13 cellular contexts compared by ENCODE assay signal in the genomic region with DNA sequence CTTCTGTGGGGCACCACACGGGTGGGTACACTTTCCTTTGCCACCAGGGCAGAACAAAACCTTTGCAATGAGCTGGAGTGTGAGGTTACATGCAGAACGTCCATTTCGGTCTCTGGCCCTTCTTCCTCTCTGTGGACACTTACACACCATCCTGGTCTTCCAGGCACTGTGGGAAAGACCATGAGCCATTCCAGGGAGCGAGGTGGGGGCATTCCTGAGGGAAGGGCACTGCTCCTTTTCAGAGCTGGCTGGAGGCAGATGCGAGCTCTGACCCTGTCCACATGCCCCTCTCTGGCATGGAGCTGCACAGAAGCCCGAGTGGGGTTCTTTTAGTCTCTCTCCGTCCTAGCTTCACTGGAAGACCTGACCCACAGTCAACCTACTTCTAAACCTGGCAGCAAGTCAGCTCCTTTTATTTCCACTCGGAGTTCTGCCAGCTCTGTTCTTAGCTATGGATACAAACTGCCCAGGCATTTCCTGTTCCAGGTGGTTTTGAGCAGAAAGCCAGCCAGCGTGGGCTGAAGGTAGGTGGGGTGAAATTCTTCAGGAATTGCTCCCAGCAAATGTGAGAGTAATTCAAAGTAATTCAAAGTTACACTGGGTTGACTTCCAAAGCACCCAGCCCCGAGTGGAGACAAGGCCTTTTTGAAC.
DNase-seq lines count a peak whose midpoint lies in the region; ATAC-seq and TF ChIP-seq lines count a peak whose summit lies in the region.
"Had no signal": no experiment of that assay in that cellular context is flagged by ENCODE, and none has a peak within 500 bp of the region (broad histone marks: within the 10 kb centered on the region; RNA-seq: fewer than 3 reads in every experiment).

No MANE protein-coding gene starts in this region.

- H3K4me3 Mint-ChIP-seq in nephron = no peak overlapping the region
- H3K4me3 Mint-ChIP-seq: immature natural killer cell; stimulated activated naive CD8-positive, alpha-beta T cell treated with anti-CD3 and anti-CD28 coated beads, Interleukin-15, amount 100 ng/mL, for 72 hours had no signal

- H3K9me3 Mint-ChIP-seq in nephron = no peaks in the 10 kb centered on the region
- H3K9me3 Mint-ChIP-seq: immature natural killer cell; stimulated activated naive CD8-positive, alpha-beta T cell treated with anti-CD3 and anti-CD28 coated beads, Interleukin-15, amount 100 ng/mL, for 72 hours had no signal

- H3K27ac Mint-ChIP-seq in nephron = peak overlapping the region in 2 of 3 experiments; percentile 52 to 74
- H3K27ac Mint-ChIP-seq: immature natural killer cell; stimulated activated naive CD8-positive, alpha-beta T cell treated with anti-CD3 and anti-CD28 coated beads, Interleukin-15, amount 100 ng/mL, for 72 hours had no signal

- POLR2A ChIA-PET in RWPE1 (lab: Yijun Ruan, JAX; ENCODE audit: low non-redundant PET) = no interaction called here

- peak; percentile 28 for DNase-seq in Ammon's horn (ENCODE audit: low spot score)
- DNase-seq in RWPE1 (ENCODE audit: low spot score) = peak; percentile 91
- peak; percentile 14 for DNase-seq in fibroblast of villous mesenchyme (ENCODE audit: low read depth)
- no peak for DNase-seq in NCI-H524 treated with DMSO at 0.1 percent for 48 hours (lab: John Stamatoyannopoulos, UW)
- DNase-seq: erythroblast; immature natural killer cell; NCI-H2081; stimulated activated naive CD8-positive, alpha-beta T cell treated with anti-CD3 and anti-CD28 coated beads, Interleukin-15, amount 100 ng/mL, for 72 hours had no signal

- TF ChIP-seq CTCF in RWPE1 (conservative IDR thresholded peaks at IDR 0.05; ENCODE audit: low read depth) = no peak
- no peak for TF ChIP-seq CTCF in fibroblast of villous mesenchyme (IDR thresholded peaks at IDR 0.05; ENCODE audit: insufficient read depth, low read depth, low read length)
- TF ChIP-seq CTCF in nephron (IDR thresholded peaks at IDR 0.05; ENCODE audit: unreplicated experiment in 3 of 3) = no peak

- ATAC-seq in HG02981 (IDR thresholded peaks at IDR 0.05; ENCODE audit: unreplicated experiment) (no peak), HG02973 (IDR thresholded peaks at IDR 0.05; ENCODE audit: unreplicated experiment) (no peak), GM19351 (IDR thresholded peaks at IDR 0.05; ENCODE audit: unreplicated experiment) (no peak)
- ATAC-seq: stimulated activated naive CD8-positive, alpha-beta T cell treated with anti-CD3 and anti-CD28 coated beads, Interleukin-15, amount 100 ng/mL, for 72 hours had no signal

- peaks cover 30% of the 10 kb centered on the region for H3K4me1 Mint-ChIP-seq in nephron
- H3K4me1 Mint-ChIP-seq: stimulated activated naive CD8-positive, alpha-beta T cell treated with anti-CD3 and anti-CD28 coated beads, Interleukin-15, amount 100 ng/mL, for 72 hours had no signal

- peak overlapping the region; percentile 93 for H3K27ac ChIP-seq in RWPE1
- H3K27ac ChIP-seq: neutrophil had no signal

- CTCF ChIA-PET in RWPE1 (lab: Yijun Ruan, JAX) = interaction anchor here (0.6 to 1.2 kb wide), 2 partner anchors 132 to 282 kb away, joined by 3 read pairs; no protein-coding TSS in a partner anchor

- no peaks in the 10 kb centered on the region for H3K36me3 Mint-ChIP-seq in nephron (ENCODE audit: low read depth)
- H3K36me3 Mint-ChIP-seq: immature natural killer cell had no signal

- H3K27me3 Mint-ChIP-seq in nephron (ENCODE audit: low read depth) = peaks cover 8% of the 10 kb centered on the region
- H3K27me3 Mint-ChIP-seq: stimulated activated naive CD8-positive, alpha-beta T cell treated with anti-CD3 and anti-CD28 coated beads, Interleukin-15, amount 100 ng/mL, for 72 hours had no signal

- H3K4me3 ChIP-seq in fibroblast of villous mesenchyme (ENCODE audit: low read depth, low read length) = no peak overlapping the region
